In genomic region chr4:128917781-128918180, GRCh38 we compare ENCODE assay signal across 13 cellular contexts.
DNase-seq lines count a peak whose midpoint lies in the region; ATAC-seq, FAIRE-seq and TF ChIP-seq lines count a peak whose summit lies in the region.
"Had no signal": no experiment of that assay in that cellular context is flagged by ENCODE, and none has a peak within 500 bp of the region (broad histone marks: within the 10 kb centered on the region; RNA-seq: fewer than 3 reads in every experiment).

No MANE protein-coding gene starts in this region.

- peak in 1 of 7 experiments; percentile 10 for DNase-seq in CD8-positive, alpha-beta T cell
- DNase-seq in GM19239 (ENCODE audit: insufficient read length, low spot score) (no peak), OCI-M1 (lab: John Stamatoyannopoulos, UW) (peak; percentile 31), sigmoid colon (no peak), NCI-H146 treated with DMSO at 0.1 percent for 48 hours (lab: John Stamatoyannopoulos, UW; ENCODE audit: unreplicated experiment) (no peak), NCI-H748 (lab: John Stamatoyannopoulos, UW; ENCODE audit: unreplicated experiment) (no peak), NCI-H2029 treated with DMSO at 0.1 percent for 48 hours (lab: John Stamatoyannopoulos, UW) (no peak)
- DNase-seq: C1 segment of cervical spinal cord, NCI-H748 treated with DMSO at 0.1 percent for 48 hours had no signal

- POLR2A ChIA-PET in CD8-positive, alpha-beta T cell (lab: Charles Lee) = no interaction called here

- no peaks in the 10 kb centered on the region for H3K9me3 Mint-ChIP-seq in CD8-positive, alpha-beta T cell

- peaks cover 27% of the 10 kb centered on the region for H3K4me1 Mint-ChIP-seq in CD8-positive, alpha-beta T cell (ENCODE audit: low read depth)

- no peaks in the 10 kb centered on the region for H3K27me3 Mint-ChIP-seq in CD8-positive, alpha-beta T cell (ENCODE audit: low read depth)

- H3K4me3 ChIP-seq in CD8-positive, alpha-beta T cell (ENCODE audit: low read depth, low read length) = no peak overlapping the region
- no peak overlapping the region for H3K4me3 ChIP-seq in sigmoid colon
- H3K4me3 ChIP-seq: cardiac muscle cell, prostate gland had no signal

- peak; percentile 42 for FAIRE-seq in GM19239 (lab: Jason Lieb, UNC)

- peaks cover 13% of the 10 kb centered on the region for H3K4me1 ChIP-seq in CD8-positive, alpha-beta T cell (ENCODE audit: insufficient read depth, low read length)
- no peaks in the 10 kb centered on the region for H3K4me1 ChIP-seq in sigmoid colon
- H3K4me1 ChIP-seq: prostate gland had no signal

- H3K36me3 ChIP-seq in CD8-positive, alpha-beta T cell (ENCODE audit: insufficient read depth, low read length) = no peaks in the 10 kb centered on the region
- H3K36me3 ChIP-seq in sigmoid colon = no peaks in the 10 kb centered on the region
- H3K36me3 ChIP-seq: cardiac muscle cell, prostate gland had no signal

- no peak overlapping the region for H3K27ac ChIP-seq in CD8-positive, alpha-beta T cell (ENCODE audit: low read depth, low read length)
- H3K27ac ChIP-seq in sigmoid colon = no peak overlapping the region
- H3K27ac ChIP-seq: cardiac muscle cell, prostate gland had no signal

- H3K9me3 ChIP-seq in CD8-positive, alpha-beta T cell (ENCODE audit: low read length) = no peaks in the 10 kb centered on the region
- H3K9me3 ChIP-seq in sigmoid colon = no peaks in the 10 kb centered on the region
- H3K9me3 ChIP-seq: prostate gland had no signal

- no peak for TF ChIP-seq POLR2A in sigmoid colon (IDR thresholded peaks at IDR 0.05)

- no peak for TF ChIP-seq EP300 in sigmoid colon (IDR thresholded peaks at IDR 0.05)

- no peaks in the 10 kb centered on the region for H3K27me3 ChIP-seq in CD8-positive, alpha-beta T cell (ENCODE audit: insufficient read depth, low read length)
- no peaks in the 10 kb centered on the region for H3K27me3 ChIP-seq in sigmoid colon
- H3K27me3 ChIP-seq: cardiac muscle cell had no signal

- peak; percentile 20 for ATAC-seq in CD8-positive, alpha-beta T cell
- ATAC-seq in HG02943 (IDR thresholded peaks at IDR 0.05; ENCODE audit: low read depth, unreplicated experiment) = peak; percentile 73
- ATAC-seq: activated CD4-positive, CD25-positive, alpha-beta regulatory T cell treated with anti-CD3 and anti-CD28 coated beads, Interleukin-2, amount 50 U/mL, for 24 hours had no signal

- H3K27ac Mint-ChIP-seq in CD8-positive, alpha-beta T cell = no peak overlapping the region

- 37 to 65% methylated on average over 2 of the region's 2 CpGs for WGBS in sigmoid colon, 2 donors

- no peaks in the 10 kb centered on the region for H3K36me3 Mint-ChIP-seq in CD8-positive, alpha-beta T cell

- intact Hi-C loops in CD8-positive, alpha-beta T cell (cut with DNase I, micrococcal nuclease) = no loop called here
- intact Hi-C loops in sigmoid colon (cut with DNase I) = no loop called here

- TF ChIP-seq CTCF in CD8-positive, alpha-beta T cell (IDR thresholded peaks at IDR 0.05) = no peak
- no peak for TF ChIP-seq CTCF in sigmoid colon (IDR thresholded peaks at IDR 0.05)

- CTCF ChIA-PET in CD8-positive, alpha-beta T cell (lab: Charles Lee) = no interaction called here

- H3K4me3 Mint-ChIP-seq in CD8-positive, alpha-beta T cell = no peak overlapping the region
